1 cellular context compared by ENCODE assay signal in genomic region chr21:42091899-42092508, GRCh38.
TF ChIP-seq lines count a peak whose summit lies in the region.

No MANE protein-coding gene starts in this region.

TF ChIP-seq in GM23338, 12 proteins besides CTCF, POLR2A, EP300 and RAD21 (continued from another document):
- TF ChIP-seq ZNF462 (CRISPR knock-in tag; IDR thresholded peaks at IDR 0.05), result no peak
- no peak for TF ChIP-seq JUNB (IDR thresholded peaks at IDR 0.05; ENCODE audit: unreplicated experiment)
- no peak for TF ChIP-seq ZNF114 (CRISPR knock-in tag; IDR thresholded peaks at IDR 0.05)
- TF ChIP-seq ZNF331 (CRISPR knock-in tag; IDR thresholded peaks at IDR 0.05; ENCODE audit: low read depth), result no peak
- no peak for TF ChIP-seq EZH2phosphoT487 (IDR thresholded peaks at IDR 0.05; ENCODE audit: unreplicated experiment)
- no peak for TF ChIP-seq CREB1 (CRISPR knock-in tag; IDR thresholded peaks at IDR 0.05; ENCODE audit: low read depth)
- TF ChIP-seq ETS1 (IDR thresholded peaks at IDR 0.05), result no peak
- TF ChIP-seq POLR2AphosphoS5 (IDR thresholded peaks at IDR 0.05; ENCODE audit: low read depth), result no peak
